Comparison of ENCODE assay signal across 7 cellular contexts in the genomic region with DNA sequence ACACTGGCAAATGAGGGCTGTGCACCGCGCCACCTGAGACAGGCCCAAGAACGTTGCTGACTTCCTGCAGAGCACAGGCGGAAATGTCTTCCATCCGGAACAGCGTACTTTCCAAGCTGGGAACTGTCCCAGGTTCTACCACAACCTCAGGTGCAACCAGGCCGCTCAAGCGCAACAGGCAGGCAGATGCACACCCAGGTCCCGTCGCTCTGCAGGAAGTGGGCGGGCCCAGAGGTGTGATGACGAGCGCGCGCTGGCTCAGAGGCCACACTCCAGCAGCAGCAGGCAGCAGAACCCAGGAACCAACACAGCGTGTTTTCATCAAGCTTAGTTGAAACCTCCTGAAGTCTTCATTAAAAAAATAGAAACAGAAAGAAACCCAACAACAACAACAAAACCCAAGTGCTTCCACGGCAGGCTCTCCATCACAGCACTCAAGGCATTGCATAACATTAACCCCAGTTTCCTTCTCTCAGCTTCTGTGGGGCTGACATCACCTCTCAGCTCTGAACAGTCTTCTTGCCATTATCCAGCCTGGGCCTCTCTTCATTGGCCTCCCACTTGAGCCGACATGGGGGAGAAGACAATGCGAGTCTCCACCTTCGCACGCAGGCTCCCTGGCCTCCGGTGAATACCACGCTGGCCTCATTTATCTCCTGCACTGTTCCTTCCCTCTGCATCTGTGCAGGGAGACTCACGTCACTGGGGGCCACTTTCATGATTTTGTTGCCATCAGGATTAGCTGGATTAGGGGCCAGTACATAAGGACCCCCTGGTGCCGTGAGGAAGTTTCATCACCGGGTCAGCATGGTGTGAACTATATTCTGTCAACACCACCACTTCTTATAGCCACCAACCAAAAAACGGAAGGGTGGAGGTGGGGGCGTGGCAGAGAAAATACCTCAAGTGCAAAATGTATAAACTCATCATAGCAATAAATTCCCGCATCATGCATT. TPM values are rescaled to one million over a fixed set of nuclear protein-coding genes. Genes with fewer than 3 reads are reported as not detected.
A peak's percentile ranks its signal among the peaks of the same experiment; 100 is the strongest.
DNase-seq lines count a peak whose midpoint lies in the region; ATAC-seq lines count a peak whose summit lies in the region.

No MANE protein-coding gene starts in this region.

- peak overlapping the region; percentile 98 for H3K27ac Mint-ChIP-seq in activated CD4-positive, alpha-beta memory T cell treated with anti-CD3 and anti-CD28 coated beads, Interleukin-2, amount 10 ng/mL, durations not matched to agents 7 days and 5 days

- H3K36me3 Mint-ChIP-seq in activated CD4-positive, alpha-beta memory T cell treated with anti-CD3 and anti-CD28 coated beads, Interleukin-2, amount 10 ng/mL, durations not matched to agents 7 days and 5 days (ENCODE audit: low read depth) = peaks cover 5% of the 10 kb centered on the region

- ATAC-seq in GM18907 (IDR thresholded peaks at IDR 0.05; ENCODE audit: unreplicated experiment) = peak; percentile 92
- peak; percentile 89 for ATAC-seq in HG02973 (IDR thresholded peaks at IDR 0.05; ENCODE audit: unreplicated experiment)
- ATAC-seq in esophagus mucosa = peak; percentile 96

- peaks cover 10% of the 10 kb centered on the region for H3K27me3 Mint-ChIP-seq in activated CD4-positive, alpha-beta memory T cell treated with anti-CD3 and anti-CD28 coated beads, Interleukin-2, amount 10 ng/mL, durations not matched to agents 7 days and 5 days

- CTCF ChIA-PET in activated CD4-positive, alpha-beta memory T cell treated with anti-CD3 and anti-CD28 coated beads, Interleukin-2, amount 10 ng/mL, durations not matched to agents 7 days and 5 days (lab: Charles Lee) = interaction anchor here (0.6 to 1.4 kb wide), 4 partner anchors 9 to 565 kb away, joined by 3 to 4 read pairs (median 3); no protein-coding TSS in a partner anchor

- DNase-seq in NCI-H2196 treated with DMSO at 0.1 percent for 48 hours (lab: John Stamatoyannopoulos, UW; ENCODE audit: unreplicated experiment) (peak; percentile 81), iPS-NIHi7 (ENCODE audit: extremely low spot score) (no peak)
- DNase-seq in activated CD4-positive, alpha-beta memory T cell treated with anti-CD3 and anti-CD28 coated beads, Interleukin-2, amount 10 ng/mL, durations not matched to agents 7 days and 5 days = peak; percentile 88
- peak; percentile 85 for DNase-seq in stimulated activated CD4-positive, alpha-beta T cell treated with anti-CD3 and anti-CD28 coated beads, Interleukin-1b, Interleukin-23, amount 100 ng/mL, for 48 hours

- H3K4me1 Mint-ChIP-seq in activated CD4-positive, alpha-beta memory T cell treated with anti-CD3 and anti-CD28 coated beads, Interleukin-2, amount 10 ng/mL, durations not matched to agents 7 days and 5 days = peaks cover 65% of the 10 kb centered on the region

- no peaks in the 10 kb centered on the region for H3K9me3 Mint-ChIP-seq in activated CD4-positive, alpha-beta memory T cell treated with anti-CD3 and anti-CD28 coated beads, Interleukin-2, amount 10 ng/mL, durations not matched to agents 7 days and 5 days

- POLR2A ChIA-PET in activated CD4-positive, alpha-beta memory T cell treated with anti-CD3 and anti-CD28 coated beads, Interleukin-2, amount 10 ng/mL, durations not matched to agents 7 days and 5 days (lab: Charles Lee) = interaction anchor here (0.8 to 3.5 kb wide), 9 partner anchors 11 to 514 kb away, joined by 3 to 31 read pairs (median 4); a partner anchor contains a TSS

- H3K4me3 Mint-ChIP-seq in activated CD4-positive, alpha-beta memory T cell treated with anti-CD3 and anti-CD28 coated beads, Interleukin-2, amount 10 ng/mL, durations not matched to agents 7 days and 5 days = peak overlapping the region; percentile 74

RNA-seq across cellular contexts. Expression of a gene that starts 22.1 kb away (rescaled TPM):
- 10 to 100 TPM; 17.2 to 19.2 TPM for total RNA-seq in activated CD4-positive, alpha-beta memory T cell treated with anti-CD3 and anti-CD28 coated beads, Interleukin-2, amount 10 ng/mL, durations not matched to agents 7 days and 5 days
- 3.9 TPM for total RNA-seq in esophagus mucosa
